In the genomic region with DNA sequence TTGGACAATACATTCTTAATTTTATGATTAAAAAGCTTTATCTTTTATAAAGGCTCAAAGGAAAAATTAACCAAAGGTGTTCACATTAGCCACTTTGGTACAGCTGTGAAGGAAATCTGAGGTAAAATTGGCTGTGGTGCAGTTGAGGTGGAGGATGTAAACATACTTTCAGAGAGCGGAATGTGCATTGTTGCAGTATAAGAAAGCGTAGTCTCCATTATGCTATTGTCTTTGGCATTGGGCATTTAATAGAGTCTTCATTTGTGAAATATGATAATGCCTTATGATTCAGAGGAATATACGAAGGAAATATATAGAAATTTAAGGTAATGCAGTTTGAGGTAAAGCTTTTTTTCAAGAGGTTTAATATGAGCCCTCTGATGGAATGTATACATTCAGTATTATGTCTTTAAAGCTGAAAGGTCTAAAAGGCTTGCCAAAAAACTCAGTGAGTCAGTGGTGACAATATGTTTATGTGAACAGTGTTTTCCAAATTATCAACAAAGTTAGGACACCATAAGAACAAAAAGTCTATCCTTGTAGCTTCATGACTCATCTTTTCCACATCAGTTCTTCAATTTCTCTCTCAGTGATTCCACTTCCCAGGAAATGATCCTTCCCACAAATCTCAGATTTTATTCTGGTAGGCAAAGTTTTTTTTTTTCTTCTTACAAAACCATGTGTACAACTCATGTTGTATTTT, we compare ENCODE assay signal across 10 cellular contexts. TPM values are rescaled to one million over a fixed set of nuclear protein-coding genes. Genes with fewer than 3 reads are reported as not detected.
DNase-seq lines count a peak whose midpoint lies in the region; ATAC-seq, FAIRE-seq and TF ChIP-seq lines count a peak whose summit lies in the region.
"Had no signal": no experiment of that assay in that cellular context is flagged by ENCODE, and none has a peak within 500 bp of the region (broad histone marks: within the 10 kb centered on the region; RNA-seq: fewer than 3 reads in every experiment).

No MANE protein-coding gene starts in this region.

- DNase-seq in astrocyte of the hippocampus (ENCODE audit: low read depth, low spot score) (peak; percentile 72), inferior parietal cortex (ENCODE audit: extremely low spot score) (peak; percentile 39), urothelium cell line (ENCODE audit: low spot score) (peak; percentile 20), NCI-H2227 treated with DMSO at 0.1 percent for 48 hours (lab: John Stamatoyannopoulos, UW) (no peak), pancreas (no peak)
- DNase-seq: MM.1S; stimulated activated naive CD8-positive, alpha-beta T cell treated with anti-CD3 and anti-CD28 coated beads, Interleukin-15, Interleukin-2, amounts not matched to agents 100 U/mL and 50 U/mL, for 24 hours; WERI-Rb-1 had no signal

- intact Hi-C loops in pancreas (cut with DNase I) = no loop called here

- H3K9me3 ChIP-seq in HEK293 (ENCODE audit: control insufficient read depth, insufficient read depth, low read depth, low read length) = no peaks in the 10 kb centered on the region
- no peaks in the 10 kb centered on the region for H3K9me3 ChIP-seq in pancreas

- POLR2A ChIA-PET in HEK293 (lab: Yijun Ruan, JAX) = no interaction called here

- H3K4me3 ChIP-seq in HEK293 (ENCODE audit: low read depth, low read length) (no peak overlapping the region), pancreas (no peak overlapping the region)

- H3K36me3 ChIP-seq in HEK293 (ENCODE audit: control insufficient read depth in 2 of 2, insufficient read depth in 1 of 2, low read length in 2 of 2) = peaks cover 4 to 29% of the 10 kb centered on the region in 2 experiments
- H3K36me3 ChIP-seq in pancreas = peaks cover 4 to 21% (median 5%) of the 10 kb centered on the region in 3 donors

- H3K27ac ChIP-seq in HEK293 (ENCODE audit: extremely low read depth, low read depth, low read length) (no peak overlapping the region), pancreas (no peak overlapping the region)
- H3K27ac ChIP-seq: WERI-Rb-1 had no signal

- TF ChIP-seq CTCF in HEK293 (tag by site-specific recombination; IDR thresholded peaks at IDR 0.05) (no peak), pancreas (IDR thresholded peaks at IDR 0.05) (no peak)

- FAIRE-seq in urothelium cell line (lab: Jason Lieb, UNC) (no peak), pancreas (lab: Jason Lieb, UNC) (no peak)

- H3K4me1 ChIP-seq in HEK293 (ENCODE audit: control insufficient read depth, insufficient read depth, low read length) (no peaks in the 10 kb centered on the region; the same call in 1 of the 2 replicates), pancreas (no peaks in the 10 kb centered on the region)

- ATAC-seq in pancreas = no peak
- ATAC-seq in HG02588 (IDR thresholded peaks at IDR 0.05; ENCODE audit: unreplicated experiment) = no peak
- ATAC-seq: stimulated activated naive CD8-positive, alpha-beta T cell treated with anti-CD3 and anti-CD28 coated beads, Interleukin-15, Interleukin-2, amounts not matched to agents 100 U/mL and 50 U/mL, for 24 hours had no signal

- CTCF ChIA-PET in HEK293 (lab: Yijun Ruan, JAX) = interaction anchor here (0.6 to 3.0 kb wide), 4 partner anchors 8 to 821 kb away, joined by 3 to 21 read pairs (median 5); no protein-coding TSS in a partner anchor

- no peaks in the 10 kb centered on the region for H3K27me3 ChIP-seq in pancreas

- 93 to 98% methylated on average over 3 of the region's 3 CpGs for WGBS in pancreas, 2 donors

TF ChIP-seq in HEK293, 187 proteins besides CTCF, POLR2A, EP300 and RAD21:
- TF ChIP-seq ZNF747 (tag by site-specific recombination; IDR thresholded peaks at IDR 0.05) = no peak
- TF ChIP-seq, protein P1, sequence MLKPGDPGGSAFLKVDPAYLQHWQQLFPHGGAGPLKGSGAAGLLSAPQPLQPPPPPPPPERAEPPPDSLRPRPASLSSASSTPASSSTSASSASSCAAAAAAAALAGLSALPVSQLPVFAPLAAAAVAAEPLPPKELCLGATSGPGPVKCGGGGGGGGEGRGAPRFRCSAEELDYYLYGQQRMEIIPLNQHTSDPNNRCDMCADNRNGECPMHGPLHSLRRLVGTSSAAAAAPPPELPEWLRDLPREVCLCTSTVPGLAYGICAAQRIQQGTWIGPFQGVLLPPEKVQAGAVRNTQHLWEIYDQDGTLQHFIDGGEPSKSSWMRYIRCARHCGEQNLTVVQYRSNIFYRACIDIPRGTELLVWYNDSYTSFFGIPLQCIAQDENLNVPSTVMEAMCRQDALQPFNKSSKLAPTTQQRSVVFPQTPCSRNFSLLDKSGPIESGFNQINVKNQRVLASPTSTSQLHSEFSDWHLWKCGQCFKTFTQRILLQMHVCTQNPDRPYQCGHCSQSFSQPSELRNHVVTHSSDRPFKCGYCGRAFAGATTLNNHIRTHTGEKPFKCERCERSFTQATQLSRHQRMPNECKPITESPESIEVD (tag by site-specific recombination; IDR thresholded peaks at IDR 0.05) = peak; percentile 60

RNA-seq across cellular contexts. Expression of gene DDR2, which starts 26.9 kb away (rescaled TPM):
- 10 to 100 TPM in 1 of 6 donors, 1 to 10 TPM in 5; 2.5 to 14.6 (median 5.4) TPM for total RNA-seq in pancreas
- 1 to 10 TPM; 1.4 to 2.8 TPM for polyA plus RNA-seq in pancreas

RNA-seq across cellular contexts. Expression of gene UAP1, which starts 43.9 kb away (rescaled TPM):
- 10 to 100 TPM; 42.0 to 53.8 (median 47.5) TPM for total RNA-seq in pancreas
- 10 to 100 TPM; 38.7 to 47.3 TPM for polyA plus RNA-seq in pancreas

Comparison
In these comparisons a context has a peak if more than half of its experiments do, and no peak if none do; other contexts are left out.
1. DNase-seq: peak in astrocyte of the hippocampus (single experiment), inferior parietal cortex (single experiment) and urothelium cell line (single experiment); none in NCI-H2227 treated with DMSO at 0.1 percent for 48 hours (single experiment) and pancreas (0 of 6).